ENCODE assay signal across 3 cellular contexts in genomic region chr2:169325886-169326285, GRCh38. TPM values are rescaled to one million over a fixed set of nuclear protein-coding genes. Genes with fewer than 3 reads are reported as not detected.
"Had no signal": no experiment of that assay in that cellular context is flagged by ENCODE, and none has a peak within 500 bp of the region (broad histone marks: within the 10 kb centered on the region; RNA-seq: fewer than 3 reads in every experiment).

No MANE protein-coding gene starts in this region.

RNA-seq across cellular contexts. Expression of gene LRP2, which starts 36.4 kb away (rescaled TPM):
- total RNA-seq: HT-29, IMR-90 had no signal
- polyA plus RNA-seq: IgD-negative memory B cell, IMR-90 had no signal
